In genomic region chr10:23693895-23694294, GRCh38 we compare ENCODE assay signal across 11 cellular contexts.
DNase-seq lines count a peak whose midpoint lies in the region; ATAC-seq and TF ChIP-seq lines count a peak whose summit lies in the region.
"Had no signal": no experiment of that assay in that cellular context is flagged by ENCODE, and none has a peak within 500 bp of the region (broad histone marks: within the 10 kb centered on the region; RNA-seq: fewer than 3 reads in every experiment).

No MANE protein-coding gene starts in this region.

- in situ Hi-C loops in HAP-1 (cut with MboI; ENCODE audit: low sequenced_read_pairs): loop anchor here (10.0 kb wide), 2 partner anchors 379 to 539 kb away; no protein-coding TSS in a partner anchor

- H3K4me2 ChIP-seq in smooth muscle cell: no peak overlapping the region

- H2AFZ ChIP-seq in smooth muscle cell (ENCODE audit: low read depth): no peak overlapping the region

- no peaks in the 10 kb centered on the region for H3F3A ChIP-seq in smooth muscle cell (ENCODE audit: low read depth)

- peaks cover 47% of the 10 kb centered on the region for H3K27me3 Mint-ChIP-seq in activated CD8-positive, alpha-beta T cell treated with anti-CD3 and anti-CD28 coated beads, Interleukin-2, amount 10 ng/mL, durations not matched to agents 7 days and 5 days (ENCODE audit: low read depth)

- no peak overlapping the region for H3K27ac Mint-ChIP-seq in activated CD8-positive, alpha-beta T cell treated with anti-CD3 and anti-CD28 coated beads, Interleukin-2, amount 10 ng/mL, durations not matched to agents 7 days and 5 days
- H3K27ac Mint-ChIP-seq: activated T-helper 2 cell treated with anti-CD3 and anti-CD28 coated beads, Interferon-gamma antibody, Interleukin-2, Interleukin-4, amounts not matched to agents 10 μg/mL and 5 μg/mL and 100 μg/mL, durations not matched to agents 14 hours and 24 hours and 36 hours had no signal

- H3K4me1 ChIP-seq in smooth muscle cell (ENCODE audit: low read depth) (peaks cover 6% of the 10 kb centered on the region), HAP-1 (no peaks in the 10 kb centered on the region)

- DNase-seq in activated CD4-positive, alpha-beta T cell treated with anti-CD3 and anti-CD28 coated beads for 48 hours: peak; percentile 31
- DNase-seq in activated CD4-positive, alpha-beta T cell treated with anti-CD3 and anti-CD28 coated beads for 1 hour: no peak
- no peak for DNase-seq in activated CD8-positive, alpha-beta T cell treated with anti-CD3 and anti-CD28 coated beads, Interleukin-2, amount 10 ng/mL, durations not matched to agents 7 days and 5 days
- no peak for DNase-seq in smooth muscle cell (lab: John Stamatoyannopoulos, UW; ENCODE audit: unreplicated experiment)
- no peak for DNase-seq in Ammon's horn (ENCODE audit: low spot score)
- DNase-seq in NCI-H1694 treated with DMSO at 0.1 percent for 48 hours (lab: John Stamatoyannopoulos, UW): no peak
- DNase-seq in HAP-1 (ENCODE audit: low spot score in 2 of 2): no peak
- DNase-seq: activated CD4-positive, CD25-positive, alpha-beta regulatory T cell treated with anti-CD3 and anti-CD28 coated beads, Interleukin-2, amount 50 U/mL, for 72 hours had no signal

- no peaks in the 10 kb centered on the region for H3K79me2 ChIP-seq in smooth muscle cell (ENCODE audit: low read depth)

- POLR2A ChIA-PET in activated CD8-positive, alpha-beta T cell treated with anti-CD3 and anti-CD28 coated beads, Interleukin-2, amount 10 ng/mL, durations not matched to agents 7 days and 5 days (lab: Charles Lee): no interaction called here

- H3K4me1 Mint-ChIP-seq in activated CD8-positive, alpha-beta T cell treated with anti-CD3 and anti-CD28 coated beads, Interleukin-2, amount 10 ng/mL, durations not matched to agents 7 days and 5 days (ENCODE audit: low read depth): peaks cover 6% of the 10 kb centered on the region

- peaks cover 100% of the 10 kb centered on the region for H3K27me3 ChIP-seq in smooth muscle cell (ENCODE audit: low read depth)
- peaks cover 25% of the 10 kb centered on the region for H3K27me3 ChIP-seq in HAP-1 (ENCODE audit: low read depth)

- no peaks in the 10 kb centered on the region for H3K9me3 ChIP-seq in iPS-18c (ENCODE audit: control insufficient read depth, insufficient read depth, low read length)
- no peaks in the 10 kb centered on the region for H3K9me3 ChIP-seq in smooth muscle cell (replicated peaks; ENCODE audit: low read depth)
- H3K9me3 ChIP-seq in HAP-1: no peaks in the 10 kb centered on the region
- H3K9me3 ChIP-seq: upper lobe of left lung had no signal

- H3K4me3 ChIP-seq in iPS-18c (ENCODE audit: insufficient read depth, low read depth, low read length): peak overlapping the region; percentile 57
- H3K4me3 ChIP-seq in smooth muscle cell: peak overlapping the region; percentile 44
- H3K4me3 ChIP-seq in HAP-1: no peak overlapping the region

- no peak for TF ChIP-seq CTCF in smooth muscle cell (IDR thresholded peaks at IDR 0.05; ENCODE audit: borderline replicate concordance, insufficient read depth, poor library complexity, severe bottlenecking)

- H3K36me3 Mint-ChIP-seq in activated CD8-positive, alpha-beta T cell treated with anti-CD3 and anti-CD28 coated beads, Interleukin-2, amount 10 ng/mL, durations not matched to agents 7 days and 5 days (ENCODE audit: low read depth): no peaks in the 10 kb centered on the region

- CTCF ChIA-PET in activated CD8-positive, alpha-beta T cell treated with anti-CD3 and anti-CD28 coated beads, Interleukin-2, amount 10 ng/mL, durations not matched to agents 7 days and 5 days (lab: Charles Lee): no interaction called here

- no peaks in the 10 kb centered on the region for H4K20me1 ChIP-seq in smooth muscle cell (ENCODE audit: low read depth)

- no peak for ATAC-seq in activated CD8-positive, alpha-beta T cell treated with anti-CD3 and anti-CD28 coated beads, Interleukin-2, amount 10 ng/mL, durations not matched to agents 7 days and 5 days

- H3K36me3 ChIP-seq in smooth muscle cell (ENCODE audit: low read depth) (no peaks in the 10 kb centered on the region), HAP-1 (replicated peaks) (no peaks in the 10 kb centered on the region)
- H3K36me3 ChIP-seq: upper lobe of left lung had no signal

- H3K9ac ChIP-seq in smooth muscle cell (ENCODE audit: low read depth): no peak overlapping the region

- H3K4me3 Mint-ChIP-seq in activated CD8-positive, alpha-beta T cell treated with anti-CD3 and anti-CD28 coated beads, Interleukin-2, amount 10 ng/mL, durations not matched to agents 7 days and 5 days: peak overlapping the region; percentile 28

- H3K9me3 Mint-ChIP-seq in activated CD8-positive, alpha-beta T cell treated with anti-CD3 and anti-CD28 coated beads, Interleukin-2, amount 10 ng/mL, durations not matched to agents 7 days and 5 days (ENCODE audit: insufficient read depth): no peaks in the 10 kb centered on the region
- H3K9me3 Mint-ChIP-seq: activated T-helper 2 cell treated with anti-CD3 and anti-CD28 coated beads, Interferon-gamma antibody, Interleukin-2, Interleukin-4, amounts not matched to agents 10 μg/mL and 5 μg/mL and 100 μg/mL, durations not matched to agents 14 hours and 24 hours and 36 hours had no signal

- H3K27ac ChIP-seq in smooth muscle cell (ENCODE audit: low read depth): no peak overlapping the region
- H3K27ac ChIP-seq: upper lobe of left lung had no signal

- 12% methylated on average over 17 of the region's 17 CpGs for WGBS in smooth muscle cell (ENCODE audit: low lambda C conversion rate)
